ENCODE assay signal across 28 cellular contexts in genomic region chr5:116887104-116887503, GRCh38.
A peak's percentile ranks its signal among the peaks of the same experiment; 100 is the strongest.
DNase-seq lines count a peak whose midpoint lies in the region; ATAC-seq and TF ChIP-seq lines count a peak whose summit lies in the region.
"Had no signal": no experiment of that assay in that cellular context is flagged by ENCODE, and none has a peak within 500 bp of the region (broad histone marks: within the 10 kb centered on the region; RNA-seq: fewer than 3 reads in every experiment).

No MANE protein-coding gene starts in this region.

- no peaks in the 10 kb centered on the region for H3K4me1 ChIP-seq in mucosa of descending colon (ENCODE audit: low read depth)
- no peaks in the 10 kb centered on the region for H3K4me1 ChIP-seq in uterus
- H3K4me1 ChIP-seq: BLaER1, Caco-2 had no signal

- no peak for TF ChIP-seq POLR2A in uterus (IDR thresholded peaks at IDR 0.05)

- TF ChIP-seq CTCF in mucosa of descending colon (IDR thresholded peaks at IDR 0.05) (no peak), uterus (IDR thresholded peaks at IDR 0.05) (no peak)

- peak; percentile 47 for ATAC-seq in esophagus mucosa
- ATAC-seq in mucosa of descending colon = no peak

- H3K36me3 ChIP-seq in mucosa of descending colon (ENCODE audit: low read depth) (no peaks in the 10 kb centered on the region), uterus (no peaks in the 10 kb centered on the region)
- H3K36me3 ChIP-seq: BLaER1 had no signal

- intact Hi-C loops in mucosa of descending colon (cut with DNase I, micrococcal nuclease) (no loop called here), uterus (cut with DNase I; ENCODE audit: low total_unique reads) (no loop called here)

- H3K9me3 ChIP-seq in mucosa of descending colon (no peaks in the 10 kb centered on the region), uterus (no peaks in the 10 kb centered on the region)
- H3K9me3 ChIP-seq: BLaER1, Caco-2, SK-N-SH had no signal

- DNase-seq in NCI-H1105 treated with DMSO at 0.1 percent for 48 hours (lab: John Stamatoyannopoulos, UW) = peak; percentile 26
- DNase-seq in NCI-H1105 (lab: John Stamatoyannopoulos, UW) = no peak
- peak; percentile 32 for DNase-seq in NCI-H1417 treated with DMSO at 0.1 percent for 48 hours (lab: John Stamatoyannopoulos, UW)
- DNase-seq in NCI-H748 treated with DMSO at 0.1 percent for 48 hours (lab: John Stamatoyannopoulos, UW) = peak; percentile 87
- DNase-seq in mucosa of descending colon = no peak
- DNase-seq in HK-2 (ENCODE audit: unreplicated experiment) = no peak
- DNase-seq in uterus = no peak
- DNase-seq: ACHN; Caco-2; CD4-positive, alpha-beta T cell; DMS 273 treated with DMSO at 0.1 percent for 48 hours; DND-41; H9; IMR-90; MV-4-11; NCI-H1436 treated with DMSO at 0.1 percent for 48 hours; NCI-H2029 treated with DMSO at 0.1 percent for 48 hours; NCI-H510A; NCI-H82; PC-9; RPMI8226; SIG-M5; SK-N-SH; T-helper 2 cell had no signal

- H3K27ac ChIP-seq in uterus = no peak overlapping the region
- H3K27ac ChIP-seq: 22Rv1, BLaER1, KMS-11, PC-9 had no signal

- no peaks in the 10 kb centered on the region for H3K27me3 ChIP-seq in uterus
- H3K27me3 ChIP-seq: BLaER1 had no signal

- no peak overlapping the region for H3K4me3 ChIP-seq in mucosa of descending colon
- H3K4me3 ChIP-seq in uterus = no peak overlapping the region
- H3K4me3 ChIP-seq: BLaER1, PC-9 had no signal

Comparison
In these comparisons a context has a peak if more than half of its experiments do, and no peak if none do; other contexts are left out.
1. DNase-seq: peak in NCI-H1105 treated with DMSO at 0.1 percent for 48 hours (single experiment), NCI-H1417 treated with DMSO at 0.1 percent for 48 hours (single experiment) and NCI-H748 treated with DMSO at 0.1 percent for 48 hours (single experiment); none in NCI-H1105 (single experiment), mucosa of descending colon (0 of 3), HK-2 (single experiment) and uterus (0 of 2).